10 cellular contexts compared by ENCODE assay signal in genomic region chr17:43401293-43401692, GRCh38. TPM values are rescaled to one million over a fixed set of nuclear protein-coding genes. Genes with fewer than 3 reads are reported as not detected.
DNase-seq lines count a peak whose midpoint lies in the region; ATAC-seq and TF ChIP-seq lines count a peak whose summit lies in the region.
"Had no signal": no experiment of that assay in that cellular context is flagged by ENCODE, and none has a peak within 500 bp of the region (broad histone marks: within the 10 kb centered on the region; RNA-seq: fewer than 3 reads in every experiment).

No MANE protein-coding gene starts in this region.

- peak overlapping the region; percentile 79 for H3K4me3 ChIP-seq in fibroblast of mammary gland (ENCODE audit: control insufficient read depth, low read depth, low read length)
- peak overlapping the region; percentile 20 for H3K4me3 ChIP-seq in ovary

- ATAC-seq in HG02884 (IDR thresholded peaks at IDR 0.05; ENCODE audit: unreplicated experiment) = no peak

- H3K9me3 ChIP-seq in ovary = no peaks in the 10 kb centered on the region

- TF ChIP-seq POLR2A in ovary (IDR thresholded peaks at IDR 0.05) = no peak

- in situ Hi-C loops in Caki2 (cut with HindIII; ENCODE audit: low pct_unique_long_range_greater_than_20kb, low sequenced_read_pairs) = no loop called here

- no peak overlapping the region for H3K27ac ChIP-seq in ovary

- TF ChIP-seq CTCF in fibroblast of mammary gland (conservative IDR thresholded peaks at IDR 0.05; ENCODE audit: control insufficient read depth, insufficient read depth, low read depth, low read length) (no peak), ovary (IDR thresholded peaks at IDR 0.05) (no peak)

- TF ChIP-seq EP300 in ovary (IDR thresholded peaks at IDR 0.05) = no peak

- peaks cover 16% of the 10 kb centered on the region for H3K4me1 ChIP-seq in ovary (ENCODE audit: insufficient read depth)

- H3K27me3 ChIP-seq in ovary = no peaks in the 10 kb centered on the region

- H3K36me3 ChIP-seq in ovary = no peaks in the 10 kb centered on the region

- intact Hi-C loops in ovary (cut with DNase I) = no loop called here

- WGBS in ovary, 3 donors = 19 to 34% (median 23%) methylated on average over 2 of the region's 2 CpGs

- DNase-seq in Caki2 (ENCODE audit: low read depth) (peak; percentile 81), RPMI7951 (ENCODE audit: low read depth) (peak; percentile 88), fibroblast of mammary gland (ENCODE audit: low read depth) (peak; percentile 90), ovary (peak in 1 of 5 donors; percentile 36), iPS-NIHi7 (ENCODE audit: extremely low spot score) (no peak), CD1c-positive myeloid dendritic cell (ENCODE audit: extremely low spot score) (no peak)
- DNase-seq in stimulated activated CD4-positive, alpha-beta T cell treated with anti-CD3 and anti-CD28 coated beads, Interleukin-4, amount 100 ng/mL, for 24 hours = no peak
- DNase-seq: activated gamma-delta T cell, NCI-H2029 had no signal

RNA-seq across cellular contexts. Expression of gene ARL4D, which starts 2.5 kb away (rescaled TPM):
- 49.3 and 50.6 TPM in 2 replicates for total RNA-seq in Caki2 (2014; rRNA removed; shearing (Covaris generic); ENCODE audit: low replicate concordance)
- total RNA-seq in RPMI7951 (2014; rRNA removed; shearing (Covaris generic)) = 16.3 and 22.0 TPM in 2 replicates
- 10 to 100 TPM in 6 of 7 donors, 1 to 10 TPM in 1; 6.2 to 34.1 (median 18.9) TPM for total RNA-seq in ovary
- polyA plus RNA-seq in ovary = 10 to 100 TPM; 17.5 to 19.0 TPM

Comparison
In these comparisons a context has a peak if more than half of its experiments do, and no peak if none do; other contexts are left out.
1. DNase-seq: peak in Caki2 (single experiment), RPMI7951 (single experiment) and fibroblast of mammary gland (single experiment); none in iPS-NIHi7 (single experiment), CD1c-positive myeloid dendritic cell (single experiment) and stimulated activated CD4-positive, alpha-beta T cell treated with anti-CD3 and anti-CD28 coated beads, Interleukin-4, amount 100 ng/mL, for 24 hours (single experiment).